13 cellular contexts compared by ENCODE assay signal in genomic region chr6:125279961-125280360, GRCh38.
"Had no signal": no experiment of that assay in that cellular context is flagged by ENCODE, and none has a peak within 500 bp of the region (broad histone marks: within the 10 kb centered on the region; RNA-seq: fewer than 3 reads in every experiment).

No MANE protein-coding gene starts in this region.

- DNase-seq: activated CD4-positive, alpha-beta memory T cell treated with anti-CD3 and anti-CD28 coated beads, Interleukin-2, amount 10 ng/mL, durations not matched to agents 7 days and 5 days; activated CD4-positive, alpha-beta T cell treated with anti-CD3 and anti-CD28 coated beads for 36 hours; activated naive CD4-positive, alpha-beta T cell treated with anti-CD3 and anti-CD28 coated beads, Interleukin-2, amount 50 U/mL, for 16 hours; adrenal gland; colonic mucosa; lower lobe of right lung; naive B cell; retina; stimulated activated CD4-positive, alpha-beta T cell treated with anti-CD3 and anti-CD28 coated beads, Interleukin-15, amount 100 ng/mL, for 24 hours; stimulated activated CD4-positive, alpha-beta T cell treated with anti-CD3 and anti-CD28 coated beads, Interleukin-4, amount 100 ng/mL, for 24 hours; WERI-Rb-1 had no signal

- H3K27me3 ChIP-seq: adrenal gland, colonic mucosa, neutrophil, thyroid gland had no signal

- H3K27me3 Mint-ChIP-seq: activated CD4-positive, alpha-beta memory T cell treated with anti-CD3 and anti-CD28 coated beads, Interleukin-2, amount 10 ng/mL, durations not matched to agents 7 days and 5 days; activated CD4-positive, alpha-beta T cell treated with anti-CD3 and anti-CD28 coated beads for 36 hours; naive B cell had no signal

- H3K4me3 Mint-ChIP-seq: activated CD4-positive, alpha-beta memory T cell treated with anti-CD3 and anti-CD28 coated beads, Interleukin-2, amount 10 ng/mL, durations not matched to agents 7 days and 5 days; activated CD4-positive, alpha-beta T cell treated with anti-CD3 and anti-CD28 coated beads for 36 hours; naive B cell had no signal

- H3K27ac Mint-ChIP-seq: activated CD4-positive, alpha-beta memory T cell treated with anti-CD3 and anti-CD28 coated beads, Interleukin-2, amount 10 ng/mL, durations not matched to agents 7 days and 5 days had no signal

- H3K36me3 ChIP-seq: colonic mucosa, WERI-Rb-1 had no signal

- H3K9me3 ChIP-seq: adrenal gland, colonic mucosa, neutrophil, thyroid gland had no signal

- H3K4me1 ChIP-seq: colonic mucosa, lower lobe of right lung, thyroid gland had no signal

- H3K27ac ChIP-seq: adrenal gland, colonic mucosa, lower lobe of right lung, neutrophil, thyroid gland, WERI-Rb-1 had no signal

- H3K4me3 ChIP-seq: adrenal gland, colonic mucosa, lower lobe of right lung, thyroid gland had no signal

- ATAC-seq: activated CD4-positive, alpha-beta T cell treated with anti-CD3 and anti-CD28 coated beads for 36 hours; lower lobe of right lung had no signal
